Comparison of ENCODE assay signal across 13 cellular contexts in genomic region chr7:23520582-23520981, GRCh38. TPM values are rescaled to one million over a fixed set of nuclear protein-coding genes. Genes with fewer than 3 reads are reported as not detected.
DNase-seq lines count a peak whose midpoint lies in the region; ATAC-seq, FAIRE-seq and TF ChIP-seq lines count a peak whose summit lies in the region.
"Had no signal": no experiment of that assay in that cellular context is flagged by ENCODE, and none has a peak within 500 bp of the region (broad histone marks: within the 10 kb centered on the region; RNA-seq: fewer than 3 reads in every experiment).

No MANE protein-coding gene starts in this region.

- H3K4me1 ChIP-seq in A549 (peaks cover 13% of the 10 kb centered on the region; the same call in 2 of the 3 replicates), Caco-2 (peaks cover 6% of the 10 kb centered on the region)

- BruUV-seq in Caco-2 (replicated peaks; lab: Mats Ljungman, UMichigan): no TSS peak

- POLR2A ChIA-PET in A549 (lab: Yijun Ruan, JAX): interaction anchor here (0.6 to 1.0 kb wide), 4 partner anchors 53 to 169 kb away, joined by 3 to 9 read pairs (median 5); no protein-coding TSS in a partner anchor
- POLR2A ChIA-PET in Caco-2 (lab: Charles Lee): no interaction called here

- H3K27me3 Mint-ChIP-seq in Caco-2 (ENCODE audit: insufficient read depth, unreplicated experiment): no peaks in the 10 kb centered on the region

- H3K36me3 Mint-ChIP-seq in Caco-2 (ENCODE audit: insufficient read depth, unreplicated experiment): peaks cover 82% of the 10 kb centered on the region

- no peaks in the 10 kb centered on the region for H3K9me3 Mint-ChIP-seq in Caco-2 (ENCODE audit: unreplicated experiment)
- H3K9me3 Mint-ChIP-seq: CD8-positive, alpha-beta T cell had no signal

- H3K27ac ChIP-seq in A549: no peak overlapping the region
- H3K27ac ChIP-seq: adrenal gland, neutrophil had no signal

- intact Hi-C loops in Caco-2 (cut with micrococcal nuclease; ENCODE audit: unreplicated experiment): no loop called here

- no peak overlapping the region for H3K4me3 ChIP-seq in A549
- no peak overlapping the region for H3K4me3 ChIP-seq in Caco-2 (ENCODE audit: low read depth, low read length)
- no peak overlapping the region for H3K4me3 ChIP-seq in choroid plexus epithelial cell (ENCODE audit: low read depth, low read length)
- H3K4me3 ChIP-seq: adrenal gland had no signal

- H3K9me3 ChIP-seq in A549 (no peaks in the 10 kb centered on the region), Caco-2 (no peaks in the 10 kb centered on the region)
- H3K9me3 ChIP-seq: adrenal gland, neutrophil had no signal

- FAIRE-seq in A549 (lab: Jason Lieb, UNC): no peak
- FAIRE-seq: frontal cortex had no signal

- CTCF ChIA-PET in A549 (lab: Yijun Ruan, JAX): interaction anchor here (0.6 to 1.7 kb wide), 13 partner anchors 10 to 244 kb away, joined by 3 to 9 read pairs (median 3); no protein-coding TSS in a partner anchor
- CTCF ChIA-PET in Caco-2 (lab: Charles Lee): interaction anchor here (0.6 to 1.2 kb wide), 6 partner anchors 47 to 266 kb away, joined by 3 to 6 read pairs (median 3); no protein-coding TSS in a partner anchor

- H3K4me3 Mint-ChIP-seq in Caco-2 (ENCODE audit: unreplicated experiment): no peak overlapping the region
- H3K4me3 Mint-ChIP-seq: CD8-positive, alpha-beta T cell had no signal

- ATAC-seq in A549 (peak in 1 of 2 experiments; percentile 38; a peak in 3 of 6 replicates), GM18520 (IDR thresholded peaks at IDR 0.05; ENCODE audit: unreplicated experiment) (no peak)
- ATAC-seq: CD8-positive, alpha-beta T cell had no signal

- H3K4me2 ChIP-seq in A549: no peak overlapping the region

- H3K27ac Mint-ChIP-seq in Caco-2 (ENCODE audit: unreplicated experiment): no peak overlapping the region
- H3K27ac Mint-ChIP-seq: CD8-positive, alpha-beta T cell had no signal

- peak; percentile 41 to 42; a peak in 4 of 5 replicates for TF ChIP-seq RAD21 in A549 (conservative IDR thresholded peaks at IDR 0.05 in 1 of 2, IDR thresholded peaks at IDR 0.05 in 1 of 2)

- DNase-seq in A549 (ENCODE audit: low read depth in 1 of 2, low spot score in 1 of 2) (peak in 1 of 2 experiments; percentile 29), Caco-2 (peak in 1 of 2 experiments; percentile 56), NCI-H69 (lab: John Stamatoyannopoulos, UW) (peak; percentile 12), choroid plexus epithelial cell (ENCODE audit: low read depth) (no peak), OCI-M1 (lab: John Stamatoyannopoulos, UW) (no peak), NCI-H2196 (lab: John Stamatoyannopoulos, UW; ENCODE audit: unreplicated experiment) (no peak), SIG-M5 (lab: John Stamatoyannopoulos, UW) (no peak)
- DNase-seq: NCI-H1092 treated with DMSO at 0.1 percent for 48 hours had no signal

- 96% methylated on average over 7 of the region's 7 CpGs for WGBS in A549 (ENCODE audit: missing lambda C conversion rate)

- TF ChIP-seq CTCF in A549 (IDR thresholded peaks at IDR 0.05): peak; percentile 40; the same call in 2 of the 3 replicates
- peak; percentile 29 to 37 for TF ChIP-seq CTCF in Caco-2 (IDR thresholded peaks at IDR 0.05; ENCODE audit: insufficient read depth in 1 of 2, low read depth in 1 of 2, low read length in 1 of 2, severe bottlenecking in 1 of 2, unreplicated experiment in 1 of 2)
- peak; percentile 35 for TF ChIP-seq CTCF in choroid plexus epithelial cell (conservative IDR thresholded peaks at IDR 0.05; ENCODE audit: low read depth, low read length)

- H3K27me3 ChIP-seq in Caco-2 (replicated peaks; ENCODE audit: control insufficient read depth, insufficient read depth, low read length): no peaks in the 10 kb centered on the region
- H3K27me3 ChIP-seq: adrenal gland, neutrophil had no signal

- TF ChIP-seq POLR2A in A549 (IDR thresholded peaks at IDR 0.05; ENCODE audit: low read length): no peak

- peaks cover 8% of the 10 kb centered on the region for H3K36me3 ChIP-seq in Caco-2 (ENCODE audit: control insufficient read depth, insufficient read depth, low read length)

- no peak for TF ChIP-seq EP300 in A549 (IDR thresholded peaks at IDR 0.05)

- peaks cover 24% of the 10 kb centered on the region for H3K4me1 Mint-ChIP-seq in Caco-2 (ENCODE audit: low read depth, unreplicated experiment)

TF ChIP-seq in A549, 52 proteins besides CTCF, POLR2A, EP300 and RAD21:
- no peak for TF ChIP-seq CHD4 (IDR thresholded peaks at IDR 0.05; ENCODE audit: borderline replicate concordance)

RNA-seq across cellular contexts. Expression of gene TRA2A, which starts 11.2 kb away (rescaled TPM):
- polyA plus RNA-seq in A549 (2011; rRNA removed) (85.5 and 90.8 TPM in 2 replicates), A549 (2017; fragmentation: RNase III; extraction: RNeasy Plus Mini Kit Qiagen cat#74134 plus additional on column Dnase treatment) (111 to 113 TPM (median 113 TPM) in 3 replicates)
- polyA plus RNA-seq in A549 (2012; cell fraction: cytosol; rRNA removed): 47.7 and 53.3 TPM in 2 replicates
- 25.0 and 42.5 TPM in 2 replicates for polyA plus RNA-seq in A549 (2012; cell fraction: nucleus; rRNA removed)
- 80.3 and 83.0 TPM in 2 replicates for polyA minus RNA-seq in A549 (2011; rRNA and poly(A)+ RNA removed)
- total RNA-seq in Caco-2 (2022): 123 and 132 TPM in 2 replicates

RNA-seq across cellular contexts. Expression of gene IGF2BP3, which starts 50.3 kb away (rescaled TPM):
- polyA plus RNA-seq in A549 (2011; rRNA removed) (47.2 and 62.0 TPM in 2 replicates), A549 (2017; fragmentation: RNase III; extraction: RNeasy Plus Mini Kit Qiagen cat#74134 plus additional on column Dnase treatment) (26.7 to 30.4 TPM (median 30.1 TPM) in 3 replicates)
- polyA plus RNA-seq in A549 (2012; cell fraction: cytosol; rRNA removed): 12.0 and 12.1 TPM in 2 replicates
- 27.3 and 36.5 TPM in 2 replicates for polyA plus RNA-seq in A549 (2012; cell fraction: nucleus; rRNA removed)
- polyA minus RNA-seq in A549 (2011; rRNA and poly(A)+ RNA removed): 50.5 and 51.7 TPM in 2 replicates
- 124 and 127 TPM in 2 replicates for total RNA-seq in Caco-2 (2022)
- total RNA-seq: CD8-positive, alpha-beta T cell had no signal
